16 cellular contexts compared by ENCODE assay signal in genomic region chr17:49920370-49920769, GRCh38. TPM values are rescaled to one million over a fixed set of nuclear protein-coding genes. Genes with fewer than 3 reads are reported as not detected.
DNase-seq lines count a peak whose midpoint lies in the region; ATAC-seq, FAIRE-seq and TF ChIP-seq lines count a peak whose summit lies in the region.
"Had no signal": no experiment of that assay in that cellular context is flagged by ENCODE, and none has a peak within 500 bp of the region (broad histone marks: within the 10 kb centered on the region; RNA-seq: fewer than 3 reads in every experiment).

No MANE protein-coding gene starts in this region.

- WGBS in right cardiac atrium = 86% methylated on average over 6 of the region's 6 CpGs

- H3K9me3 Mint-ChIP-seq in mesothelial cell of epicardium = no peaks in the 10 kb centered on the region
- H3K9me3 Mint-ChIP-seq in immature natural killer cell = no peaks in the 10 kb centered on the region
- H3K9me3 Mint-ChIP-seq in CD14-positive monocyte = peaks cover 0 to 1% (median 0%) of the 10 kb centered on the region in 7 donors
- H3K9me3 Mint-ChIP-seq: CD8-positive, alpha-beta memory T cell had no signal

- TF ChIP-seq CTCF in mesothelial cell of epicardium (IDR thresholded peaks at IDR 0.05; ENCODE audit: unreplicated experiment) (no peak), CD14-positive monocyte (IDR thresholded peaks at IDR 0.05) (no peak)

- peak overlapping the region; percentile 50 for H3K27ac Mint-ChIP-seq in mesothelial cell of epicardium
- no peak overlapping the region for H3K27ac Mint-ChIP-seq in immature natural killer cell
- H3K27ac Mint-ChIP-seq in CD14-positive monocyte = peak overlapping the region in 1 of 7 donors; percentile 40
- H3K27ac Mint-ChIP-seq: CD8-positive, alpha-beta memory T cell had no signal

- H3K4me3 Mint-ChIP-seq in mesothelial cell of epicardium (no peak overlapping the region), immature natural killer cell (no peak overlapping the region), CD14-positive monocyte (no peak overlapping the region)
- H3K4me3 Mint-ChIP-seq: CD8-positive, alpha-beta memory T cell had no signal

- TF ChIP-seq POLR2A in H54 (IDR thresholded peaks at IDR 0.05; ENCODE audit: low read depth, low read length) = no peak

- H3K36me3 Mint-ChIP-seq in mesothelial cell of epicardium = no peaks in the 10 kb centered on the region
- H3K36me3 Mint-ChIP-seq in immature natural killer cell = no peaks in the 10 kb centered on the region
- no peaks in the 10 kb centered on the region for H3K36me3 Mint-ChIP-seq in CD14-positive monocyte
- H3K36me3 Mint-ChIP-seq: CD8-positive, alpha-beta memory T cell had no signal

- H3K27ac ChIP-seq in right cardiac atrium (ENCODE audit: low read length) = no peak overlapping the region
- H3K27ac ChIP-seq: 22Rv1 had no signal

- H3K9me3 ChIP-seq in right cardiac atrium (ENCODE audit: control insufficient read depth, low read length) = no peaks in the 10 kb centered on the region
- H3K9me3 ChIP-seq: Caco-2 had no signal

- FAIRE-seq in RCC 7860 (lab: Jason Lieb, UNC) (no peak), urothelium cell line (lab: Jason Lieb, UNC) (peak; percentile 13), H54 (lab: Jason Lieb, UNC) (no peak)
- FAIRE-seq: GM12892, GM19239, H1 had no signal

- H3K4me3 ChIP-seq in right cardiac atrium (ENCODE audit: low read length) = no peak overlapping the region

- ATAC-seq in Right ventricle myocardium inferior (no peak), right cardiac atrium (no peak)

- H3K4me1 Mint-ChIP-seq in mesothelial cell of epicardium = peaks cover 8% of the 10 kb centered on the region
- H3K4me1 Mint-ChIP-seq in immature natural killer cell = no peaks in the 10 kb centered on the region
- H3K4me1 Mint-ChIP-seq in CD14-positive monocyte = peaks cover 9% of the 10 kb centered on the region
- H3K4me1 Mint-ChIP-seq: CD8-positive, alpha-beta memory T cell had no signal

- H3K27me3 Mint-ChIP-seq in mesothelial cell of epicardium (ENCODE audit: low read depth) (peaks cover 11% of the 10 kb centered on the region), immature natural killer cell (ENCODE audit: low read depth in 3 of 3) (peaks cover 0 to 3% (median 2%) of the 10 kb centered on the region in 3 donors), CD14-positive monocyte (ENCODE audit: low read depth in 3 of 3) (peaks cover 19 to 31% (median 19%) of the 10 kb centered on the region in 3 donors)

- peak; percentile 14 for DNase-seq in Right ventricle myocardium inferior (ENCODE audit: missing footprints)
- no peak for DNase-seq in right cardiac atrium
- DNase-seq in RCC 7860 (ENCODE audit: low spot score) = peak; percentile 3
- no peak for DNase-seq in mesothelial cell of epicardium (ENCODE audit: low spot score in 2 of 2, unreplicated experiment in 2 of 2)
- DNase-seq in urothelium cell line (ENCODE audit: low spot score) = no peak
- DNase-seq in immature natural killer cell = no peak
- DNase-seq in CD14-positive monocyte (ENCODE audit: low spot score) = no peak
- DNase-seq in H54 (ENCODE audit: insufficient read length, low spot score) = no peak
- DNase-seq: Caco-2; CD8-positive, alpha-beta memory T cell; DND-41; GDM1 had no signal

- H3K27me3 ChIP-seq in right cardiac atrium (ENCODE audit: control insufficient read depth, insufficient read depth) = no peaks in the 10 kb centered on the region

- intact Hi-C loops in Right ventricle myocardium inferior (cut with DNase I) (no loop called here), right cardiac atrium (cut with DNase I) (no loop called here), CD14-positive monocyte (cut with micrococcal nuclease) (no loop called here)

- H3K4me1 ChIP-seq in right cardiac atrium (ENCODE audit: control insufficient read depth, insufficient read depth, low read length) = no peaks in the 10 kb centered on the region

RNA-seq across cellular contexts. Expression of gene DLX4, which starts 48.6 kb away (rescaled TPM):
- total RNA-seq in Right ventricle myocardium inferior (not detected), right cardiac atrium (under 1 TPM in 1 of 4 donors, not detected in 3; 0.12 TPM), mesothelial cell of epicardium (2.6 to 2.8 TPM (median 2.7 TPM) in 3 replicates)
- polyA plus RNA-seq in right cardiac atrium (0.09 TPM), immature natural killer cell (under 1 TPM in 2 of 3 donors, not detected in 1; 0.19 to 0.32 TPM), CD14-positive monocyte (under 1 TPM in 1 of 2 donors, not detected in 1; 0.20 TPM)
- polyA plus RNA-seq: CD8-positive, alpha-beta memory T cell had no signal

Comparison
In these comparisons a context has a peak if more than half of its experiments do, and no peak if none do; other contexts are left out.
1. DNase-seq: peak in Right ventricle myocardium inferior (single experiment) and RCC 7860 (single experiment); none in right cardiac atrium (0 of 3), mesothelial cell of epicardium (0 of 2), urothelium cell line (single experiment), immature natural killer cell (0 of 3), CD14-positive monocyte (single experiment) and H54 (single experiment).